In the genomic region with DNA sequence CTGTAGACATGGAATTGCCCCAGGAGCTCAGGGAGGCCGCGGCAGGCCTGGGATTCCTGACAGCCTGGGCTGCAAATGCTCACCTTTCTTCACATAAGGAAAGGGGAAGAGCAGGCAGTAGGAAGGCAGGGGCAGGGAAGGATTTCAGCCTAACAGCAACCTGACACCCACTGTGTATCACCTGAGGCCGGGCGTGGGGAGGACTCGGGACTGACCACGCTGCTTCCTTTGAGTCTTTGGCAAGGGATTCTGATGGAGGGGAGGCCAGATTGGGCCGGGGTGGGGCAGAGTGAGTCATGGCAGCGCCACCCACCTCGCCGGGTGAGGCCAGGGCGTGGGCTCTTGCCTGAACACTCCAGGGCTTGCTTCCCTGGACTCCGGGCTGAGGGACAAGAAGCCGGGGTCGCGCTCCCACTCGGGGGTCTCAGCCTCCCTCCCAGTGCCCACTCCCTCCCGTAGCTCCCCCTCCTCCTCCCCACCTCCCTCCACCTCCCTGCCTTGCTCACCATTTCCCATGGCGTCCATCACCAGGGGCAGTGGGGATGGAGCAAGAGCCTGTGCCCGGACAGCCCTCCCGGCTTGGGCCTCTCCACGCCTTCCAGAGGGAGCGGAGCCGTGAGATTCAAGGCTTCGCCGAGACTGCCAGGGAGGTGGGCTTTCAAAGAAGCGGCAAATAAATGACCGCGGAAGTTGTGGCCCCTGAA, we compare ENCODE assay signal across 19 cellular contexts.
DNase-seq lines count a peak whose midpoint lies in the region; ATAC-seq and TF ChIP-seq lines count a peak whose summit lies in the region.
"Had no signal": no experiment of that assay in that cellular context is flagged by ENCODE, and none has a peak within 500 bp of the region (broad histone marks: within the 10 kb centered on the region; RNA-seq: fewer than 3 reads in every experiment).

No MANE protein-coding gene starts in this region.

- intact Hi-C loops in breast epithelium (cut with DNase I; ENCODE audit: low total_unique reads) (no loop called here), aorta (cut with DNase I) (no loop called here)

- ATAC-seq in aorta (ENCODE audit: low FRiP score): peak; percentile 56
- no peak for ATAC-seq in HG03025 (IDR thresholded peaks at IDR 0.05; ENCODE audit: low FRiP score, unreplicated experiment)
- ATAC-seq: activated T-helper 17 cell treated with anti-CD3 and anti-CD28 coated beads, Interleukin-2, amount 50 U/mL, for 72 hours; left ventricle myocardium superior; pancreas had no signal

- DNase-seq in HT-29 (ENCODE audit: low spot score) (peak; percentile 1), breast epithelium (ENCODE audit: low spot score in 2 of 2) (no peak), islet precursor cell (peak; percentile 59), aorta (no peak), NCI-H2196 treated with DMSO at 0.1 percent for 48 hours (lab: John Stamatoyannopoulos, UW; ENCODE audit: unreplicated experiment) (no peak), OCI-M1 (lab: John Stamatoyannopoulos, UW) (no peak)
- DNase-seq: activated CD8-positive, alpha-beta memory T cell treated with anti-CD3 and anti-CD28 coated beads for 24 hours; adrenal gland; effector memory CD4-positive, alpha-beta T cell; left ventricle myocardium superior; pancreas; Right ventricle myocardium superior; stimulated activated CD4-positive, alpha-beta T cell treated with anti-CD3 and anti-CD28 coated beads, Interleukin-4, amount 100 ng/mL, for 24 hours; T-helper 1 cell; testis had no signal

- TF ChIP-seq CTCF in breast epithelium (IDR thresholded peaks at IDR 0.05): no peak

- no peaks in the 10 kb centered on the region for H3K27me3 ChIP-seq in breast epithelium
- no peaks in the 10 kb centered on the region for H3K27me3 ChIP-seq in aorta (ENCODE audit: control insufficient read depth in 1 of 2, insufficient read depth in 2 of 2, low read length in 1 of 2)
- H3K27me3 ChIP-seq: adrenal gland; BLaER1 treated with 17β-estradiol and CSF1 and Interleukin-3, amounts not matched to agents 10 nM and 100 nM; pancreas; testis had no signal

- peaks cover 0 to 12% of the 10 kb centered on the region in 2 donors for H3K9me3 ChIP-seq in breast epithelium
- peaks cover 1% of the 10 kb centered on the region for H3K9me3 ChIP-seq in aorta (ENCODE audit: control insufficient read depth, low read length)
- H3K9me3 ChIP-seq: adrenal gland, pancreas, testis had no signal

- WGBS in aorta, 2 donors: 23 to 36% methylated on average over 28 of the region's 28 CpGs

- no peak for TF ChIP-seq POLR2A in breast epithelium (IDR thresholded peaks at IDR 0.05)

- H3K27ac ChIP-seq in breast epithelium (no peak overlapping the region), aorta (ENCODE audit: low read depth in 1 of 2, low read length in 2 of 2) (no peak overlapping the region)
- H3K27ac ChIP-seq: adrenal gland; BLaER1 treated with 17β-estradiol and CSF1 and Interleukin-3, amounts not matched to agents 10 nM and 100 nM; pancreas; testis; VCaP had no signal

- H3K36me3 ChIP-seq in breast epithelium (no peaks in the 10 kb centered on the region), aorta (ENCODE audit: control insufficient read depth in 1 of 2, insufficient read depth in 2 of 2, low read length in 1 of 2) (no peaks in the 10 kb centered on the region)
- H3K36me3 ChIP-seq: adrenal gland; BLaER1 treated with 17β-estradiol and CSF1 and Interleukin-3, amounts not matched to agents 10 nM and 100 nM; pancreas had no signal

- H3K4me3 ChIP-seq in breast epithelium: peak overlapping the region in 2 of 3 donors; percentile 16 to 31
- no peak overlapping the region for H3K4me3 ChIP-seq in aorta (ENCODE audit: low read length in 2 of 2)
- H3K4me3 ChIP-seq: adrenal gland; BLaER1 treated with 17β-estradiol and CSF1 and Interleukin-3, amounts not matched to agents 10 nM and 100 nM; pancreas had no signal

- H3K4me1 ChIP-seq in breast epithelium (no peaks in the 10 kb centered on the region), aorta (ENCODE audit: control insufficient read depth in 1 of 2, insufficient read depth in 2 of 2, low read length in 2 of 2) (no peaks in the 10 kb centered on the region)
- H3K4me1 ChIP-seq: adrenal gland, pancreas had no signal

Comparison
In these comparisons a context has a peak if more than half of its experiments do, and no peak if none do; other contexts are left out.
1. DNase-seq: peak in HT-29 (single experiment) and islet precursor cell (single experiment); none in breast epithelium (0 of 2), aorta (0 of 2), NCI-H2196 treated with DMSO at 0.1 percent for 48 hours (single experiment) and OCI-M1 (single experiment).
2. H3K4me3 ChIP-seq: peak in breast epithelium (2 of 3); none in aorta (0 of 2).